In genomic region chr1:29503441-29503840, GRCh38 we compare ENCODE assay signal across 14 cellular contexts.
DNase-seq lines count a peak whose midpoint lies in the region; ATAC-seq and TF ChIP-seq lines count a peak whose summit lies in the region.
"Had no signal": no experiment of that assay in that cellular context is flagged by ENCODE, and none has a peak within 500 bp of the region (broad histone marks: within the 10 kb centered on the region; RNA-seq: fewer than 3 reads in every experiment).

No MANE protein-coding gene starts in this region.

- in situ Hi-C loops in gastrocnemius medialis (cut with MboI; ENCODE audit: low sequenced_read_pairs in 4 of 4): no loop called here

- H3K4me1 ChIP-seq in gastroesophageal sphincter (peaks cover 0 to 13% (median 0%) of the 10 kb centered on the region in 3 donors), gastrocnemius medialis (no peaks in the 10 kb centered on the region)

- TF ChIP-seq POLR2A in gastroesophageal sphincter (IDR thresholded peaks at IDR 0.05) (no peak), gastrocnemius medialis (IDR thresholded peaks at IDR 0.05) (no peak)

- H3K4me1 Mint-ChIP-seq in progenitor cell of endocrine pancreas (ENCODE audit: low read depth): peaks cover 25% of the 10 kb centered on the region
- H3K4me1 Mint-ChIP-seq: activated naive CD8-positive, alpha-beta T cell treated with anti-CD3 and anti-CD28 coated beads for 36 hours; stimulated activated naive CD8-positive, alpha-beta T cell treated with anti-CD3 and anti-CD28 coated beads, Interleukin-15, amount 100 ng/mL, for 72 hours had no signal

- H3K36me3 Mint-ChIP-seq in progenitor cell of endocrine pancreas (ENCODE audit: insufficient read depth): no peaks in the 10 kb centered on the region
- H3K36me3 Mint-ChIP-seq: activated naive CD8-positive, alpha-beta T cell treated with anti-CD3 and anti-CD28 coated beads for 36 hours; natural killer cell treated with Interleukin-12 subunit alpha and Interleukin-12 subunit beta and Interleukin-15 and Interleukin-18, amount 100 ng/mL, for 72 hours had no signal

- H3K9me3 ChIP-seq in gastroesophageal sphincter (no peaks in the 10 kb centered on the region), gastrocnemius medialis (no peaks in the 10 kb centered on the region)

- H3K27ac ChIP-seq in gastroesophageal sphincter (no peak overlapping the region), gastrocnemius medialis (no peak overlapping the region)

- TF ChIP-seq EP300 in gastroesophageal sphincter (IDR thresholded peaks at IDR 0.05): no peak

- DNase-seq in LHCN-M2 (ENCODE audit: low read depth) (peak; percentile 35), NCI-H2107 treated with DMSO at 0.1 percent for 48 hours (lab: John Stamatoyannopoulos, UW; ENCODE audit: unreplicated experiment) (peak; percentile 99), SHP77 treated with DMSO at 0.1 percent for 48 hours (lab: John Stamatoyannopoulos, UW) (peak; percentile 100), progenitor cell of endocrine pancreas (ENCODE audit: low spot score, unreplicated experiment) (no peak), gastrocnemius medialis (no peak), globus pallidus (ENCODE audit: low spot score) (no peak)
- no peak for DNase-seq in activated naive CD4-positive, alpha-beta T cell treated with Interleukin-2 at 50 U/mL for 16 hours
- DNase-seq: activated naive CD8-positive, alpha-beta T cell treated with anti-CD3 and anti-CD28 coated beads for 36 hours; caudate nucleus; Karpas-422; left colon; stimulated activated naive CD8-positive, alpha-beta T cell treated with anti-CD3 and anti-CD28 coated beads, Interleukin-15, amount 100 ng/mL, for 72 hours had no signal

- intact Hi-C loops in gastrocnemius medialis (cut with DNase I; ENCODE audit: low total_unique reads): no loop called here

- no peak for TF ChIP-seq CTCF in progenitor cell of endocrine pancreas (IDR thresholded peaks at IDR 0.05; ENCODE audit: unreplicated experiment)
- TF ChIP-seq CTCF in gastroesophageal sphincter (IDR thresholded peaks at IDR 0.05): no peak
- no peak for TF ChIP-seq CTCF in gastrocnemius medialis (IDR thresholded peaks at IDR 0.05 in 4 of 5, conservative IDR thresholded peaks at IDR 0.05 in 1 of 5)

- no peaks in the 10 kb centered on the region for H3K36me3 ChIP-seq in gastroesophageal sphincter
- no peaks in the 10 kb centered on the region for H3K36me3 ChIP-seq in gastrocnemius medialis

- WGBS in gastroesophageal sphincter (ENCODE audit: low coverage in 1 of 2), 2 donors: 38 to 83% methylated on average over 1 to 3 of the region's 3 CpGs

- peaks cover 12% of the 10 kb centered on the region for H3K27me3 Mint-ChIP-seq in progenitor cell of endocrine pancreas

- H3K4me3 ChIP-seq in gastroesophageal sphincter (no peak overlapping the region), gastrocnemius medialis (no peak overlapping the region)

- H3K9me3 Mint-ChIP-seq in progenitor cell of endocrine pancreas (ENCODE audit: low read depth): peaks cover 7% of the 10 kb centered on the region
- H3K9me3 Mint-ChIP-seq: activated naive CD8-positive, alpha-beta T cell treated with anti-CD3 and anti-CD28 coated beads for 36 hours; natural killer cell treated with Interleukin-12 subunit alpha and Interleukin-12 subunit beta and Interleukin-15 and Interleukin-18, amount 100 ng/mL, for 72 hours; stimulated activated naive CD8-positive, alpha-beta T cell treated with anti-CD3 and anti-CD28 coated beads, Interleukin-15, amount 100 ng/mL, for 72 hours had no signal

- ATAC-seq in gastroesophageal sphincter (no peak), gastrocnemius medialis (no peak)
- ATAC-seq: left colon; natural killer cell treated with Interleukin-12 subunit alpha and Interleukin-12 subunit beta and Interleukin-15 and Interleukin-18, amount 100 ng/mL, for 72 hours; stimulated activated naive CD8-positive, alpha-beta T cell treated with anti-CD3 and anti-CD28 coated beads, Interleukin-15, amount 100 ng/mL, for 72 hours had no signal

- peak overlapping the region; percentile 13 for H3K27ac Mint-ChIP-seq in progenitor cell of endocrine pancreas
- H3K27ac Mint-ChIP-seq: activated naive CD8-positive, alpha-beta T cell treated with anti-CD3 and anti-CD28 coated beads for 36 hours; natural killer cell treated with Interleukin-12 subunit alpha and Interleukin-12 subunit beta and Interleukin-15 and Interleukin-18, amount 100 ng/mL, for 72 hours; stimulated activated naive CD8-positive, alpha-beta T cell treated with anti-CD3 and anti-CD28 coated beads, Interleukin-15, amount 100 ng/mL, for 72 hours had no signal

- H3K27me3 ChIP-seq in gastroesophageal sphincter (peaks cover 62% of the 10 kb centered on the region), gastrocnemius medialis (no peaks in the 10 kb centered on the region)

- H3K4me3 Mint-ChIP-seq in progenitor cell of endocrine pancreas (ENCODE audit: low read depth): no peak overlapping the region
- H3K4me3 Mint-ChIP-seq: activated naive CD8-positive, alpha-beta T cell treated with anti-CD3 and anti-CD28 coated beads for 36 hours; natural killer cell treated with Interleukin-12 subunit alpha and Interleukin-12 subunit beta and Interleukin-15 and Interleukin-18, amount 100 ng/mL, for 72 hours; stimulated activated naive CD8-positive, alpha-beta T cell treated with anti-CD3 and anti-CD28 coated beads, Interleukin-15, amount 100 ng/mL, for 72 hours had no signal

Comparison
In these comparisons a context has a peak if more than half of its experiments do, and no peak if none do; other contexts are left out.
1. DNase-seq: peak in LHCN-M2 (single experiment), NCI-H2107 treated with DMSO at 0.1 percent for 48 hours (single experiment) and SHP77 treated with DMSO at 0.1 percent for 48 hours (single experiment); none in progenitor cell of endocrine pancreas (single experiment), activated naive CD4-positive, alpha-beta T cell treated with Interleukin-2 at 50 U/mL for 16 hours (single experiment), gastrocnemius medialis (0 of 2) and globus pallidus (single experiment).